ENCODE assay signal across 16 cellular contexts in the genomic region with DNA sequence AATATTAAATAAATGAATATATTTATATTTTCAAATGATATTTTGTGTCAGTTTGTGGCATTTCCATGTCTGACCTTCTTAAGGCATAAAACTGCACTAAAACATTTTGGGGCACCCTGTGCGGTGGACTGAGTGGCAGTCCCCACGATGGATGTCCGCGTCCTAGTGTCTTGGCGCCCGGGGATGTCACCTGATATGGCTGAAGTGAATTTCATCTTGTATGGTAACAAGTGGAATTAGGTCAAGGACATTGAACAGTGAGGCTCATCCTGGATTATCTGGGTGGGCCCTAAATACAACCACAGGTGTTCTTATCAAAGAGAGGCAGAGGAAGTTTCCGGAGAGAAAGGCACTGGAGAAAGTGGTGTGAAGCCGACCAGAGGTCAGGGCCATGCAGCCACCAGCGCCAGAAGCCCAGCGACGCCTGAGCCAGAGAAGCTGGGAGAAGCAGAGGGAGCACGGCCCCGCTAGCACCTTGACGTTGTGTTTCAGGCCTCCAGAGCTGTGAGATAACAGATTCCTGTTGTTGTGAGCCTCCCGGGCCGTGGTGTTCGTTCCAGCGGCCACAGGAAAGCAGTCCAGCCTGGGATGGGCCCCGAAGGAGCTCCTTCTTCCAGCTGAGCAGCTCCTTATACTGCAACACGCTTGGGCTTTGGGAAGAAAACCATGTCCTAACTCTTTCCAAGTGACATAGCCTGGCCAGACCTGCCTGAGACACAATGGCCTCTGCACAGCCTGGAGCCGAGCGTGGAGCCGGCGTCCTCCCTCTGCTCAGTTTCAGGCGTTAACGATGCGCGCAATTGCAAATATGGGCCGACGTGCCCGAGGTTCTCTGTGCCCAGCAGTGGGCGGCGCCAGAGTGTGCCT. TPM values are rescaled to one million over a fixed set of nuclear protein-coding genes. Genes with fewer than 3 reads are reported as not detected.
"Had no signal": no experiment of that assay in that cellular context is flagged by ENCODE, and none has a peak within 500 bp of the region (broad histone marks: within the 10 kb centered on the region; RNA-seq: fewer than 3 reads in every experiment).

No MANE protein-coding gene starts in this region.

- ATAC-seq: psoas muscle, WTC11 had no signal

- FAIRE-seq: colon, keratinocyte had no signal

- H3K27me3 ChIP-seq: gastrocnemius medialis, neutrophil had no signal

- H3K4me1 ChIP-seq: gastrocnemius medialis, psoas muscle had no signal

- DNase-seq: activated CD4-positive, alpha-beta T cell treated with anti-CD3 and anti-CD28 coated beads, Interleukin-2, amount 10 ng/mL, durations not matched to agents 24 days and 14 days; activated gamma-delta T cell; activated T-cell treated with anti-CD3 and anti-CD28 coated beads, Interleukin-2, amount 50 U/mL, for 24 hours; anterior cingulate cortex; effector CD8-positive, alpha-beta T cell; gastrocnemius medialis; naive B cell; psoas muscle; stimulated activated CD4-positive, alpha-beta T cell treated with anti-CD3 and anti-CD28 coated beads, Interleukin-2, amount 100 ng/mL, for 48 hours; stimulated activated naive CD4-positive, alpha-beta T cell treated with Interleukin-2 at 50 U/mL for 16 hours; T1000 had no signal

- H3K9me3 ChIP-seq: gastrocnemius medialis, psoas muscle had no signal

- H3K36me3 ChIP-seq: gastrocnemius medialis, neutrophil had no signal

- H3K4me3 ChIP-seq: gastrocnemius medialis, psoas muscle had no signal

- H3K27ac ChIP-seq: gastrocnemius medialis, neutrophil, psoas muscle had no signal

RNA-seq across cellular contexts. Expression of gene THBS2, which starts 22.5 kb away (rescaled TPM):
- total RNA-seq: activated CD4-positive, alpha-beta T cell treated with anti-CD3 and anti-CD28 coated beads, Interleukin-2, amount 10 ng/mL, durations not matched to agents 24 days and 14 days; activated CD8-positive, alpha-beta memory T cell treated with anti-CD3 and anti-CD28 coated beads for 36 hours had no signal
